ENCODE assay signal across 9 cellular contexts in genomic region chr2:189287982-189288494, GRCh38.
DNase-seq lines count a peak whose midpoint lies in the region; ATAC-seq and TF ChIP-seq lines count a peak whose summit lies in the region.
"Had no signal": no experiment of that assay in that cellular context is flagged by ENCODE, and none has a peak within 500 bp of the region (broad histone marks: within the 10 kb centered on the region; RNA-seq: fewer than 3 reads in every experiment).

No MANE protein-coding gene starts in this region.

- ATAC-seq in GM18502 (IDR thresholded peaks at IDR 0.05; ENCODE audit: poor library complexity, unreplicated experiment), result peak; percentile 83
- ATAC-seq in HG02981 (IDR thresholded peaks at IDR 0.05; ENCODE audit: unreplicated experiment), result peak; percentile 77
- no peak for ATAC-seq in activated CD8-positive, alpha-beta memory T cell treated with anti-CD3 and anti-CD28 coated beads, Interleukin-2, amount 10 ng/mL, durations not matched to agents 7 days and 5 days

- peak; percentile 65 for DNase-seq in AG09319 (ENCODE audit: extremely low read depth, low read depth)
- peak; percentile 46 to 72 for DNase-seq in NCI-H526 (lab: John Stamatoyannopoulos, UW)
- DNase-seq in cerebellar cortex (ENCODE audit: low spot score), result peak; percentile 37
- peak; percentile 30 for DNase-seq in medulla oblongata (ENCODE audit: extremely low spot score)
- DNase-seq in effector memory CD4-positive, alpha-beta T cell, result no peak
- no peak for DNase-seq in activated CD8-positive, alpha-beta memory T cell treated with anti-CD3 and anti-CD28 coated beads, Interleukin-2, amount 10 ng/mL, durations not matched to agents 7 days and 5 days

- H3K27ac Mint-ChIP-seq in activated CD8-positive, alpha-beta memory T cell treated with anti-CD3 and anti-CD28 coated beads, Interleukin-2, amount 10 ng/mL, durations not matched to agents 7 days and 5 days, result no peak overlapping the region

- H3K4me3 ChIP-seq in effector memory CD4-positive, alpha-beta T cell (ENCODE audit: insufficient read depth, low read depth, low read length, poor library complexity, severe bottlenecking), result no peak overlapping the region

- CTCF ChIA-PET in activated CD8-positive, alpha-beta memory T cell treated with anti-CD3 and anti-CD28 coated beads, Interleukin-2, amount 10 ng/mL, durations not matched to agents 7 days and 5 days (lab: Charles Lee), result interaction anchor here (0.6 to 2.3 kb wide), 4 partner anchors 9 to 195 kb away, joined by 3 to 6 read pairs (median 4); no protein-coding TSS in a partner anchor

- no peaks in the 10 kb centered on the region for H3K9me3 ChIP-seq in effector memory CD4-positive, alpha-beta T cell (ENCODE audit: control insufficient read depth, low read length)

- no peaks in the 10 kb centered on the region for H3K4me1 ChIP-seq in effector memory CD4-positive, alpha-beta T cell (ENCODE audit: control insufficient read depth, insufficient read depth, low read length, poor library complexity, severe bottlenecking)
- H3K4me1 ChIP-seq: parathyroid adenoma had no signal

- H3K36me3 Mint-ChIP-seq in activated CD8-positive, alpha-beta memory T cell treated with anti-CD3 and anti-CD28 coated beads, Interleukin-2, amount 10 ng/mL, durations not matched to agents 7 days and 5 days, result no peaks in the 10 kb centered on the region

- H3K9me3 Mint-ChIP-seq in activated CD8-positive, alpha-beta memory T cell treated with anti-CD3 and anti-CD28 coated beads, Interleukin-2, amount 10 ng/mL, durations not matched to agents 7 days and 5 days (ENCODE audit: low read depth), result no peaks in the 10 kb centered on the region

- H3K27me3 Mint-ChIP-seq in activated CD8-positive, alpha-beta memory T cell treated with anti-CD3 and anti-CD28 coated beads, Interleukin-2, amount 10 ng/mL, durations not matched to agents 7 days and 5 days, result no peaks in the 10 kb centered on the region

- no peaks in the 10 kb centered on the region for H3K36me3 ChIP-seq in effector memory CD4-positive, alpha-beta T cell (ENCODE audit: control insufficient read depth, insufficient read depth, low read length)

- no peak overlapping the region for H3K4me3 Mint-ChIP-seq in activated CD8-positive, alpha-beta memory T cell treated with anti-CD3 and anti-CD28 coated beads, Interleukin-2, amount 10 ng/mL, durations not matched to agents 7 days and 5 days

- H3K27ac ChIP-seq in effector memory CD4-positive, alpha-beta T cell (ENCODE audit: insufficient read depth, low read length, poor library complexity, severe bottlenecking), result no peak overlapping the region
- H3K27ac ChIP-seq: parathyroid adenoma had no signal

- H3K27me3 ChIP-seq in effector memory CD4-positive, alpha-beta T cell (replicated peaks; ENCODE audit: control insufficient read depth, insufficient read depth, low read length, poor library complexity, severe bottlenecking), result no peaks in the 10 kb centered on the region

- peak; percentile 56 for TF ChIP-seq CTCF in AG09319 (IDR thresholded peaks at IDR 0.05; ENCODE audit: low read depth, low read length)

- H3K4me1 Mint-ChIP-seq in activated CD8-positive, alpha-beta memory T cell treated with anti-CD3 and anti-CD28 coated beads, Interleukin-2, amount 10 ng/mL, durations not matched to agents 7 days and 5 days, result no peaks in the 10 kb centered on the region

Comparison
In these comparisons a context has a peak if more than half of its experiments do, and no peak if none do; other contexts are left out.
1. DNase-seq: peak in AG09319 (single experiment), NCI-H526 (2 of 2), cerebellar cortex (single experiment) and medulla oblongata (single experiment); none in effector memory CD4-positive, alpha-beta T cell (0 of 3) and activated CD8-positive, alpha-beta memory T cell treated with anti-CD3 and anti-CD28 coated beads, Interleukin-2, amount 10 ng/mL, durations not matched to agents 7 days and 5 days (single experiment).